In genomic region chr4:85784348-85784747, GRCh38 we compare ENCODE assay signal across 1 cellular context.
TF ChIP-seq lines count a peak whose summit lies in the region.

No MANE protein-coding gene starts in this region.

TF ChIP-seq in GM23338, 12 proteins besides CTCF, POLR2A, EP300 and RAD21 (continued from another document):
- no peak for TF ChIP-seq ZNF462 (CRISPR knock-in tag; IDR thresholded peaks at IDR 0.05)
- no peak for TF ChIP-seq NANOG (IDR thresholded peaks at IDR 0.05; ENCODE audit: borderline replicate concordance)
- TF ChIP-seq ETS1 (IDR thresholded peaks at IDR 0.05) = no peak
- no peak for TF ChIP-seq ZNF114 (CRISPR knock-in tag; IDR thresholded peaks at IDR 0.05)
